ENCODE assay signal across 8 cellular contexts in the genomic region with DNA sequence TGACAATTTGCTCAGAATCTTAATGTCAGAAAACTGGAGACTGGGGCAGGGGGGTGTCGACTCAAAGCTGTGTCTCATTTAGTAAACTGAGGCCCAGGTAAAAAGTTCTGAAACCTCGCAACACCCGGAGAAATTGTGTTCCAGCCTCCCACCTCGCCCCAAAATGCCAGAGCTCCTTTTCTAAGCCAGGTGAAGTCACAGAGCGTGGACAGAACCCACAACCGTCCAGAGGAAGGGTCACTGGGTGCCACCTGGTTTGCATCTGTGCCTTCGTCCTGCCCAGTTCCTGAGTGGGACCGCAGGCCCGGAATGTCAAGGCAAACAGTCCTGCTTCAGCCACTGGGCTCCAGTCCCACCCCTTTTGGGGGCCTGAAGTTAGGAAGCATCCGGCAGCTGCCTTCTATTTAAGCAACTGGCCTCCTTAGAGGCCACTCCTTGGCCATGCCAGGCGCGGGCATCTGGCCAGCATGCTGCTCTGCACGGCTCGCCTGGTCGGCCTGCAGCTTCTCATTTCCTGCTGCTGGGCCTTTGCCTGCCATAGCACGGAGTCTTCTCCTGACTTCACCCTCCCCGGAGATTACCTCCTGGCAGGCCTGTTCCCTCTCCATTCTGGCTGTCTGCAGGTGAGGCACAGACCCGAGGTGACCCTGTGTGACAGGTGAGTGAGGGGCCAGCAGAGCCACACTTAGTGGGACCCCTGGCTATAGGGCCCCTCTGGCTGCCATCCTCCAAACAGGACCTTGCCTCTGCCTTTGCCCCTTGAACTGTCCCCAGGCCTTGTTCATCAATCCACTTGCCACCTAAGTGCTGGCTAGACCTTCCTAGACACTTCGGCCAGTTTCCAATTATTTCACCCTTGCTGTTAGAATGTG. TPM values are rescaled to one million over a fixed set of nuclear protein-coding genes. Genes with fewer than 3 reads are reported as not detected.
A peak's percentile ranks its signal among the peaks of the same experiment; 100 is the strongest.
DNase-seq lines count a peak whose midpoint lies in the region; ATAC-seq and TF ChIP-seq lines count a peak whose summit lies in the region.

TAS1R1 (plus strand) TSS at position 401 of the 872 bp plus-strand sequence; CDS start at position 468, 67 bp downstream.

- POLR2A ChIA-PET in BJ (lab: Charles Lee): no interaction called here

- no peak for DNase-seq in BJ (ENCODE audit: low read depth)
- DNase-seq in NCI-H2196 (lab: John Stamatoyannopoulos, UW; ENCODE audit: unreplicated experiment): peak; percentile 75
- peak in 2 of 3 donors; percentile 37 to 57 for DNase-seq in mucosa of descending colon
- no peak for DNase-seq in vagina (ENCODE audit: extremely low spot score in 2 of 2)
- no peak for DNase-seq in LoVo (ENCODE audit: low spot score)

- no peak for TF ChIP-seq POLR2A in vagina (IDR thresholded peaks at IDR 0.05)
- no peak for TF ChIP-seq POLR2A in GM18505 (IDR thresholded peaks at IDR 0.05; ENCODE audit: borderline replicate concordance, extremely low read depth, insufficient read depth, insufficient read length)

- H3K4me3 ChIP-seq in BJ (ENCODE audit: low read depth, low read length) (peak within 1 kb of the TSS; percentile 81), ectodermal cell (ENCODE audit: insufficient read depth, low read depth, low read length) (peak within 1 kb of the TSS; percentile 100), mucosa of descending colon (peak within 1 kb of the TSS; percentile 90), vagina (peak within 1 kb of the TSS; percentile 100)

- H3K9me3 ChIP-seq in ectodermal cell (ENCODE audit: control insufficient read depth, low read length) (no peaks in the 10 kb centered on the region), mucosa of descending colon (no peaks in the 10 kb centered on the region), vagina (no peaks in the 10 kb centered on the region)

- no peaks in the 10 kb centered on the region for H3K27me3 ChIP-seq in BJ (ENCODE audit: control insufficient read depth, insufficient read depth, low read length)
- H3K27me3 ChIP-seq in ectodermal cell (ENCODE audit: control insufficient read depth, insufficient read depth, low read length, poor library complexity, severe bottlenecking): no peaks in the 10 kb centered on the region
- H3K27me3 ChIP-seq in vagina: no peaks in the 10 kb centered on the region

- no peak for ATAC-seq in mucosa of descending colon
- no peak for ATAC-seq in HG02623 (IDR thresholded peaks at IDR 0.05; ENCODE audit: unreplicated experiment)
- no peak for ATAC-seq in GM18505 (IDR thresholded peaks at IDR 0.05; ENCODE audit: unreplicated experiment)

- H3K4me1 ChIP-seq in ectodermal cell (ENCODE audit: control insufficient read depth, insufficient read depth, low read length): peaks cover 7% of the 10 kb centered on the region
- H3K4me1 ChIP-seq in mucosa of descending colon (ENCODE audit: low read depth): peaks cover 15% of the 10 kb centered on the region
- H3K4me1 ChIP-seq in vagina: peaks cover 24% of the 10 kb centered on the region

- intact Hi-C loops in mucosa of descending colon (cut with DNase I, micrococcal nuclease): no loop called here
- intact Hi-C loops in vagina (cut with DNase I): loop anchor here (5.0 kb wide), 1 partner anchor 92 kb away; no protein-coding TSS in a partner anchor

- peaks cover 3% of the 10 kb centered on the region for H3K36me3 ChIP-seq in BJ (ENCODE audit: control insufficient read depth, insufficient read depth, low read length)
- peaks cover 8% of the 10 kb centered on the region for H3K36me3 ChIP-seq in ectodermal cell (ENCODE audit: control insufficient read depth, insufficient read depth, low read length)
- H3K36me3 ChIP-seq in mucosa of descending colon (ENCODE audit: low read depth): no peaks in the 10 kb centered on the region
- H3K36me3 ChIP-seq in vagina: peaks cover 0 to 5% of the 10 kb centered on the region in 2 donors

- CTCF ChIA-PET in BJ (lab: Yijun Ruan, JAX): interaction anchor here (0.7 to 4.1 kb wide), 31 partner anchors 8 to 150 kb away, joined by 3 to 30 read pairs (median 5); partner anchors contain the start of genes KLHL21, PLEKHG5 and ZBTB48

- TF ChIP-seq CTCF in BJ (IDR thresholded peaks at IDR 0.05; ENCODE audit: insufficient read depth, low read depth, low read length) (no peak), mucosa of descending colon (IDR thresholded peaks at IDR 0.05) (no peak), vagina (IDR thresholded peaks at IDR 0.05) (no peak)

- H3K27ac ChIP-seq in ectodermal cell (ENCODE audit: insufficient read depth, low read depth, low read length, poor library complexity, severe bottlenecking): peak within 1 kb of the TSS; percentile 26
- peak within 1 kb of the TSS; percentile 73 for H3K27ac ChIP-seq in vagina

- WGBS in ectodermal cell, 2 experiments: 92% methylated on average over 19 of the region's 19 CpGs

RNA-seq across cellular contexts. Expression of gene TAS1R1, which starts in this region (rescaled TPM):
- polyA plus RNA-seq in BJ (2011; rRNA removed): 0.16 and 0.25 TPM in 2 replicates
- 0.26 and 0.66 TPM in 2 replicates for polyA minus RNA-seq in BJ (2011; rRNA and poly(A)+ RNA removed)
- not detected for polyA plus RNA-seq in ectodermal cell (2013, experiment 1 of 4)
- not detected for polyA plus RNA-seq in ectodermal cell (2013, experiment 2 of 4)
- not detected for polyA plus RNA-seq in ectodermal cell (2013, experiment 3 of 4)
- not detected for polyA plus RNA-seq in ectodermal cell (2013, experiment 4 of 4)
- total RNA-seq in mucosa of descending colon: under 1 TPM in 2 of 3 donors, not detected in 1; 0.13 to 0.14 TPM
- not detected for total RNA-seq in vagina

Comparison
In these comparisons a context has a peak if more than half of its experiments do, and no peak if none do; other contexts are left out.
1. Peak in DNase-seq and H3K4me3 ChIP-seq in mucosa of descending colon; RNA of the gene not detected or under 1 TPM.